Comparison of ENCODE assay signal across 23 cellular contexts in genomic region chr5:168176941-168177340, GRCh38.
DNase-seq lines count a peak whose midpoint lies in the region; ATAC-seq, FAIRE-seq and TF ChIP-seq lines count a peak whose summit lies in the region.
"Had no signal": no experiment of that assay in that cellular context is flagged by ENCODE, and none has a peak within 500 bp of the region (broad histone marks: within the 10 kb centered on the region; RNA-seq: fewer than 3 reads in every experiment).

No MANE protein-coding gene starts in this region.

- TF ChIP-seq CTCF in left ventricle myocardium inferior (IDR thresholded peaks at IDR 0.05; ENCODE audit: borderline replicate concordance) (no peak), heart right ventricle (IDR thresholded peaks at IDR 0.05) (no peak), neural progenitor cell (IDR thresholded peaks at IDR 0.05) (no peak)

- H3K27me3 ChIP-seq in left ventricle myocardium inferior (ENCODE audit: low read depth) (no peaks in the 10 kb centered on the region), heart right ventricle (no peaks in the 10 kb centered on the region), SJCRH30 (no peaks in the 10 kb centered on the region), neural progenitor cell (no peaks in the 10 kb centered on the region), stomach smooth muscle (ENCODE audit: control insufficient read depth in 1 of 2, insufficient read depth in 2 of 2, low read length in 2 of 2) (no peaks in the 10 kb centered on the region)
- H3K27me3 ChIP-seq: BLaER1 had no signal

- POLR2A ChIA-PET in activated CD4-positive, alpha-beta T cell treated with anti-CD3 and anti-CD28 coated beads, Interleukin-2, amount 10 ng/mL, durations not matched to agents 7 days and 5 days (lab: Charles Lee) = no interaction called here

- no peak overlapping the region for H2AFZ ChIP-seq in neural progenitor cell (replicated peaks)
- H2AFZ ChIP-seq: GM23248 had no signal

- no peaks in the 10 kb centered on the region for H3K36me3 ChIP-seq in left ventricle myocardium inferior
- no peaks in the 10 kb centered on the region for H3K36me3 ChIP-seq in heart right ventricle
- no peaks in the 10 kb centered on the region for H3K36me3 ChIP-seq in SJCRH30
- H3K36me3 ChIP-seq in neural progenitor cell = no peaks in the 10 kb centered on the region
- H3K36me3 ChIP-seq in stomach smooth muscle (ENCODE audit: control insufficient read depth in 2 of 2, insufficient read depth in 2 of 2, low read length in 2 of 2) = no peaks in the 10 kb centered on the region

- peaks cover 45% of the 10 kb centered on the region for H3K4me1 Mint-ChIP-seq in neural progenitor cell
- no peaks in the 10 kb centered on the region for H3K4me1 Mint-ChIP-seq in activated CD4-positive, alpha-beta T cell treated with anti-CD3 and anti-CD28 coated beads, Interleukin-2, amount 10 ng/mL, durations not matched to agents 7 days and 5 days
- H3K4me1 Mint-ChIP-seq: B cell; CD8-positive, alpha-beta memory T cell had no signal

- intact Hi-C loops in left ventricle myocardium inferior (cut with micrococcal nuclease) = no loop called here
- intact Hi-C loops in heart right ventricle (cut with DNase I) = loop anchor here in 1 of 10 donors (10.0 kb wide), 1 partner anchor 232 kb away; no protein-coding TSS in a partner anchor

- DNase-seq in left ventricle myocardium inferior = no peak
- DNase-seq in heart right ventricle = no peak
- DNase-seq in SJCRH30 = peak; percentile 29 to 61
- peak; percentile 23 for DNase-seq in neural progenitor cell (ENCODE audit: low spot score)
- no peak for DNase-seq in NCI-H526 treated with DMSO at 0.1 percent for 48 hours (lab: John Stamatoyannopoulos, UW)
- DNase-seq in HTR-8/SVneo (ENCODE audit: insufficient read length, low spot score) = no peak
- DNase-seq in activated CD4-positive, alpha-beta T cell treated with anti-CD3 and anti-CD28 coated beads, Interleukin-2, amount 10 ng/mL, durations not matched to agents 7 days and 5 days = no peak
- DNase-seq: CD4-positive, alpha-beta T cell; CD8-positive, alpha-beta memory T cell; DMS 273 treated with DMSO at 0.1 percent for 48 hours; DMS79; EL; GDM1; H7; HCEC 1CT had no signal

- H3K9ac ChIP-seq in neural progenitor cell = no peak overlapping the region
- no peak overlapping the region for H3K9ac ChIP-seq in stomach smooth muscle (ENCODE audit: low read length in 2 of 2)
- H3K9ac ChIP-seq: BLaER1, GM23248 had no signal

- no peak overlapping the region for H3K27ac Mint-ChIP-seq in neural progenitor cell
- no peak overlapping the region for H3K27ac Mint-ChIP-seq in activated CD4-positive, alpha-beta T cell treated with anti-CD3 and anti-CD28 coated beads, Interleukin-2, amount 10 ng/mL, durations not matched to agents 7 days and 5 days
- H3K27ac Mint-ChIP-seq: B cell; CD4-positive, alpha-beta T cell; CD8-positive, alpha-beta memory T cell had no signal

- no peak for FAIRE-seq in HTR-8/SVneo (lab: Jason Lieb, UNC)
- FAIRE-seq: GM12878, GM19239, H1 had no signal

- H3K27me3 Mint-ChIP-seq in neural progenitor cell (ENCODE audit: insufficient read depth, low read depth) = peaks cover 5% of the 10 kb centered on the region
- no peaks in the 10 kb centered on the region for H3K27me3 Mint-ChIP-seq in activated CD4-positive, alpha-beta T cell treated with anti-CD3 and anti-CD28 coated beads, Interleukin-2, amount 10 ng/mL, durations not matched to agents 7 days and 5 days

- H3K9me3 ChIP-seq in left ventricle myocardium inferior (replicated peaks) (no peaks in the 10 kb centered on the region), heart right ventricle (no peaks in the 10 kb centered on the region), SJCRH30 (replicated peaks) (no peaks in the 10 kb centered on the region), neural progenitor cell (ENCODE audit: low read depth) (no peaks in the 10 kb centered on the region), stomach smooth muscle (ENCODE audit: control insufficient read depth in 2 of 2, low read length in 2 of 2) (no peaks in the 10 kb centered on the region)
- H3K9me3 ChIP-seq: BLaER1 had no signal

- H3K9me3 Mint-ChIP-seq in neural progenitor cell = no peaks in the 10 kb centered on the region
- H3K9me3 Mint-ChIP-seq in activated CD4-positive, alpha-beta T cell treated with anti-CD3 and anti-CD28 coated beads, Interleukin-2, amount 10 ng/mL, durations not matched to agents 7 days and 5 days = no peaks in the 10 kb centered on the region
- H3K9me3 Mint-ChIP-seq: CD4-positive, alpha-beta T cell had no signal

- ATAC-seq in heart right ventricle = no peak

- H3K4me3 Mint-ChIP-seq in neural progenitor cell = no peak overlapping the region
- no peak overlapping the region for H3K4me3 Mint-ChIP-seq in activated CD4-positive, alpha-beta T cell treated with anti-CD3 and anti-CD28 coated beads, Interleukin-2, amount 10 ng/mL, durations not matched to agents 7 days and 5 days
- H3K4me3 Mint-ChIP-seq: B cell; CD4-positive, alpha-beta T cell; CD8-positive, alpha-beta memory T cell had no signal

- no peaks in the 10 kb centered on the region for H4K20me1 ChIP-seq in neural progenitor cell (ENCODE audit: low read depth)
- H4K20me1 ChIP-seq: BLaER1 had no signal

- CTCF ChIA-PET in activated CD4-positive, alpha-beta T cell treated with anti-CD3 and anti-CD28 coated beads, Interleukin-2, amount 10 ng/mL, durations not matched to agents 7 days and 5 days (lab: Charles Lee) = no interaction called here

- no peaks in the 10 kb centered on the region for H3K79me2 ChIP-seq in neural progenitor cell (ENCODE audit: low read depth)

- peaks cover 2% of the 10 kb centered on the region for H3K36me3 Mint-ChIP-seq in neural progenitor cell
- H3K36me3 Mint-ChIP-seq in activated CD4-positive, alpha-beta T cell treated with anti-CD3 and anti-CD28 coated beads, Interleukin-2, amount 10 ng/mL, durations not matched to agents 7 days and 5 days (ENCODE audit: low read depth) = no peaks in the 10 kb centered on the region
- H3K36me3 Mint-ChIP-seq: CD8-positive, alpha-beta memory T cell had no signal

- H3K27ac ChIP-seq in left ventricle myocardium inferior (replicated peaks) (peak overlapping the region; percentile 83), heart right ventricle (peak overlapping the region in 4 of 10 donors; percentile 79 to 85 (median 82)), SJCRH30 (no peak overlapping the region), neural progenitor cell (no peak overlapping the region), stomach smooth muscle (ENCODE audit: low read length) (peak overlapping the region; percentile 24)
- H3K27ac ChIP-seq: BLaER1, C4-2B, GM23248 had no signal

- peaks cover 4% of the 10 kb centered on the region for H3F3A ChIP-seq in neural progenitor cell (ENCODE audit: low read depth)

- H3K4me1 ChIP-seq in left ventricle myocardium inferior (peaks cover 57% of the 10 kb centered on the region), heart right ventricle (peaks cover 5 to 51% (median 20%) of the 10 kb centered on the region in 9 donors), SJCRH30 (peaks cover 3% of the 10 kb centered on the region; the same call in 1 of the 2 replicates), neural progenitor cell (peaks cover 19% of the 10 kb centered on the region), stomach smooth muscle (ENCODE audit: control insufficient read depth, insufficient read depth, low read length) (peaks cover 40% of the 10 kb centered on the region)
- H3K4me1 ChIP-seq: BLaER1 had no signal

- H3K4me2 ChIP-seq in neural progenitor cell = no peak overlapping the region
- H3K4me2 ChIP-seq: BLaER1 had no signal

- WGBS in heart right ventricle, 2 donors = 74 to 83% methylated on average over 3 of the region's 3 CpGs

- no peak overlapping the region for H3K4me3 ChIP-seq in left ventricle myocardium inferior
- no peak overlapping the region for H3K4me3 ChIP-seq in heart right ventricle
- H3K4me3 ChIP-seq in SJCRH30 = no peak overlapping the region
- H3K4me3 ChIP-seq in neural progenitor cell = no peak overlapping the region
- H3K4me3 ChIP-seq in stomach smooth muscle (ENCODE audit: low read length in 2 of 2) = no peak overlapping the region
- H3K4me3 ChIP-seq: BLaER1, GM12878, GM23248 had no signal

Comparison
In these comparisons a context has a peak if more than half of its experiments do, and no peak if none do; other contexts are left out.
1. DNase-seq: peak in SJCRH30 (2 of 2) and neural progenitor cell (single experiment); none in left ventricle myocardium inferior (single experiment), heart right ventricle (0 of 2), NCI-H526 treated with DMSO at 0.1 percent for 48 hours (single experiment), HTR-8/SVneo (single experiment) and activated CD4-positive, alpha-beta T cell treated with anti-CD3 and anti-CD28 coated beads, Interleukin-2, amount 10 ng/mL, durations not matched to agents 7 days and 5 days (single experiment).
2. H3K27ac ChIP-seq: peak in left ventricle myocardium inferior (single experiment) and stomach smooth muscle (single experiment); none in SJCRH30 (single experiment) and neural progenitor cell (single experiment).